Comparison of ENCODE assay signal across 1 cellular context in genomic region chr2:226793615-226794014, GRCh38.
TF ChIP-seq lines count a peak whose summit lies in the region.

No MANE protein-coding gene starts in this region.

TF ChIP-seq in IMR-90, 13 proteins besides CTCF, POLR2A, EP300 and RAD21:
- TF ChIP-seq BHLHE40 (IDR thresholded peaks at IDR 0.05; ENCODE audit: low read depth, low read length) (no peak), MAFK (IDR thresholded peaks at IDR 0.05; ENCODE audit: low read depth, low read length) (peak; percentile 74)
